ENCODE assay signal across 1 cellular context in the genomic region with DNA sequence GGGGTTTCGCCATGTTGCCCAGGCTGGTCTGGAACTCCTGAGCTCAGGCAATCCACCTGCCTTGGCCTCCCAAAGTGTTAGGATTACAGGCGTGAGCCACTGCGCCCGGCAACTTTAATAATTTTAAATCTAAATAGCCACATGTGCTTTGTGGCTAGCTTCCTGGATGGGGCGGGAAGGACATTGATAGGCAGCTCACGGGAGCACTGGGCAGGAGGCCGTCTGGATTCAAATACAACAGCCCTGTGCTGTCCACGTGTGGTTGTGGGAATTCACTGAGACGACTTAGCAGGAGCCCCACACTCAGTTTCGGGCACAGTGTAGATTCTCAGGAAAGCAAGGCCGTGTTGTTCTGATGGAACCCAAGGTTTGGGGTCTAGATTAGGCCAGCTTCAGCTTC.
TF ChIP-seq lines count a peak whose summit lies in the region.

No MANE protein-coding gene starts in this region.

TF ChIP-seq in IMR-90, 13 proteins besides CTCF, POLR2A, EP300 and RAD21:
- TF ChIP-seq MAFK (IDR thresholded peaks at IDR 0.05; ENCODE audit: low read depth, low read length) (no peak), SMC3 (IDR thresholded peaks at IDR 0.05; ENCODE audit: low read depth, low read length) (no peak), NFE2L2 (IDR thresholded peaks at IDR 0.05; ENCODE audit: low read depth, low read length) (no peak), RFX5 (IDR thresholded peaks at IDR 0.05; ENCODE audit: low read depth, low read length) (no peak), MXI1 (IDR thresholded peaks at IDR 0.05; ENCODE audit: borderline replicate concordance, low read depth, low read length) (no peak), RCOR1 (IDR thresholded peaks at IDR 0.05; ENCODE audit: insufficient replicate concordance, low read length) (no peak), CHD1 (IDR thresholded peaks at IDR 0.05; ENCODE audit: low read depth, low read length) (no peak), CEBPB (IDR thresholded peaks at IDR 0.05; ENCODE audit: low read depth, low read length) (no peak), FOS (IDR thresholded peaks at IDR 0.05; ENCODE audit: low read depth, low read length) (no peak), BHLHE40 (IDR thresholded peaks at IDR 0.05; ENCODE audit: low read depth, low read length) (no peak), MAZ (IDR thresholded peaks at IDR 0.05; ENCODE audit: borderline replicate concordance, low read depth, low read length) (no peak)
- TF ChIP-seq, protein P1, sequence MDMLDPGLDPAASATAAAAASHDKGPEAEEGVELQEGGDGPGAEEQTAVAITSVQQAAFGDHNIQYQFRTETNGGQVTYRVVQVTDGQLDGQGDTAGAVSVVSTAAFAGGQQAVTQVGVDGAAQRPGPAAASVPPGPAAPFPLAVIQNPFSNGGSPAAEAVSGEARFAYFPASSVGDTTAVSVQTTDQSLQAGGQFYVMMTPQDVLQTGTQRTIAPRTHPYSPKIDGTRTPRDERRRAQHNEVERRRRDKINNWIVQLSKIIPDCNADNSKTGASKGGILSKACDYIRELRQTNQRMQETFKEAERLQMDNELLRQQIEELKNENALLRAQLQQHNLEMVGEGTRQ (IDR thresholded peaks at IDR 0.05; ENCODE audit: low read depth, low read length): no peak
- TF ChIP-seq, protein P2, sequence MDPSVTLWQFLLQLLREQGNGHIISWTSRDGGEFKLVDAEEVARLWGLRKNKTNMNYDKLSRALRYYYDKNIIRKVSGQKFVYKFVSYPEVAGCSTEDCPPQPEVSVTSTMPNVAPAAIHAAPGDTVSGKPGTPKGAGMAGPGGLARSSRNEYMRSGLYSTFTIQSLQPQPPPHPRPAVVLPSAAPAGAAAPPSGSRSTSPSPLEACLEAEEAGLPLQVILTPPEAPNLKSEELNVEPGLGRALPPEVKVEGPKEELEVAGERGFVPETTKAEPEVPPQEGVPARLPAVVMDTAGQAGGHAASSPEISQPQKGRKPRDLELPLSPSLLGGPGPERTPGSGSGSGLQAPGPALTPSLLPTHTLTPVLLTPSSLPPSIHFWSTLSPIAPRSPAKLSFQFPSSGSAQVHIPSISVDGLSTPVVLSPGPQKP (IDR thresholded peaks at IDR 0.05; ENCODE audit: borderline replicate concordance, low read depth, low read length): no peak
TF ChIP-seq in IMR-90: peak in this region for 0.
